In genomic region chrX:152663086-152663485, GRCh38 we compare ENCODE assay signal across 1 cellular context.
TF ChIP-seq lines count a peak whose summit lies in the region.

No MANE protein-coding gene starts in this region.

TF ChIP-seq in K562, 482 proteins besides CTCF, POLR2A, EP300 and RAD21:
- TF ChIP-seq CEBPG (CRISPR knock-in tag; IDR thresholded peaks at IDR 0.05) (peak; percentile 60), CEBPG (tag; conservative IDR thresholded peaks at IDR 0.05 in 1 of 2, IDR thresholded peaks at IDR 0.05 in 1 of 2) (no peak; a peak in 1 of 4 replicates), TRIM24 (IDR thresholded peaks at IDR 0.05) (peak in 1 of 2 experiments; percentile 52; a peak in 1 of 4 replicates), NFIC (IDR thresholded peaks at IDR 0.05) (peak; percentile 32; the same call in 1 of the 2 replicates), TSC22D4 (tag; IDR thresholded peaks at IDR 0.05) (no peak)
